22 cellular contexts compared by ENCODE assay signal in genomic region chr2:101383016-101383541, GRCh38. TPM values are rescaled to one million over a fixed set of nuclear protein-coding genes. Genes with fewer than 3 reads are reported as not detected.
DNase-seq lines count a peak whose midpoint lies in the region; ATAC-seq, FAIRE-seq and TF ChIP-seq lines count a peak whose summit lies in the region.
"Had no signal": no experiment of that assay in that cellular context is flagged by ENCODE, and none has a peak within 500 bp of the region (broad histone marks: within the 10 kb centered on the region; RNA-seq: fewer than 3 reads in every experiment).

No MANE protein-coding gene starts in this region.

- H3K27ac ChIP-seq in A549 (no peak overlapping the region), PC-3 (ENCODE audit: low read length) (no peak overlapping the region), H1 (ENCODE audit: low read depth, low read length) (no peak overlapping the region)
- H3K27ac ChIP-seq in naive thymus-derived CD4-positive, alpha-beta T cell (ENCODE audit: low read depth, low read length), result no peak overlapping the region
- H3K27ac ChIP-seq: BLaER1 had no signal

- no peak overlapping the region for H3K4me3 Mint-ChIP-seq in glutamatergic neuron (ENCODE audit: unreplicated experiment)
- no peak overlapping the region for H3K4me3 Mint-ChIP-seq in naive thymus-derived CD4-positive, alpha-beta T cell
- H3K4me3 Mint-ChIP-seq: B cell; CD14-positive monocyte; CD4-positive, alpha-beta T cell; CD8-positive, alpha-beta memory T cell; GM23338; HFFc6 had no signal

- H2BK120ac ChIP-seq in H1 (replicated peaks; ENCODE audit: low read depth, low read length), result no peak overlapping the region

- 0 out of 2 replicates have a peak overlapping the region, but pooled peaks have one; percentile 18 for H2BK15ac ChIP-seq in H1 (ENCODE audit: low read length)

- POLR2A ChIA-PET in A549 (lab: Yijun Ruan, JAX) (no interaction called here), PC-3 (lab: Charles Lee; ENCODE audit: unreplicated experiment) (no interaction called here), H1 (lab: Charles Lee; ENCODE audit: partially characterized antibody) (interaction anchor here (1.2 kb wide), 1 partner anchor 42 kb away, joined by 4 read pairs; no protein-coding TSS in a partner anchor)
- POLR2A ChIA-PET in naive thymus-derived CD4-positive, alpha-beta T cell (lab: Charles Lee), result no interaction called here

- TF ChIP-seq POLR2A in A549 (IDR thresholded peaks at IDR 0.05; ENCODE audit: low read length) (no peak), H1 (IDR thresholded peaks at IDR 0.05; ENCODE audit: control extremely low read depth in 1 of 2, low read depth in 2 of 2, low read length in 2 of 2) (no peak)

- no peaks in the 10 kb centered on the region for H3K79me1 ChIP-seq in H1 (ENCODE audit: low read depth, low read length)

- H2AFZ ChIP-seq in PC-3 (ENCODE audit: low read length) (no peak overlapping the region), H1 (ENCODE audit: low read length) (no peak overlapping the region)

- H3K18ac ChIP-seq in H1 (ENCODE audit: extremely low read depth, low read length), result no peak overlapping the region

- intact Hi-C loops in PC-3 (cut with micrococcal nuclease), result loop anchor here (10.0 kb wide), 1 partner anchor 108 kb away; no protein-coding TSS in a partner anchor
- intact Hi-C loops in naive thymus-derived CD4-positive, alpha-beta T cell (cut with micrococcal nuclease), result loop anchor here in 1 of 2 donors (10.0 kb wide), 1 partner anchor 108 kb away; no protein-coding TSS in a partner anchor

- H4K5ac ChIP-seq in H1 (ENCODE audit: insufficient read length, low read depth, low read length), result no peak overlapping the region

- H3K4me1 Mint-ChIP-seq in glutamatergic neuron (ENCODE audit: low read depth, unreplicated experiment), result no peaks in the 10 kb centered on the region
- peaks cover 5 to 11% (median 10%) of the 10 kb centered on the region in 7 donors for H3K4me1 Mint-ChIP-seq in naive thymus-derived CD4-positive, alpha-beta T cell

- peaks cover 4% of the 10 kb centered on the region for H3K9me3 Mint-ChIP-seq in glutamatergic neuron (ENCODE audit: unreplicated experiment)
- H3K9me3 Mint-ChIP-seq in naive thymus-derived CD4-positive, alpha-beta T cell, result no peaks in the 10 kb centered on the region
- H3K9me3 Mint-ChIP-seq: CD4-positive, alpha-beta T cell; CD8-positive, alpha-beta memory T cell; GM23338; HFFc6 had no signal

- DNase-seq in A549 (ENCODE audit: low read depth in 1 of 2, low spot score in 1 of 2), result no peak
- DNase-seq in PC-3, result no peak
- DNase-seq in H1 (ENCODE audit: low read depth in 1 of 2, low spot score in 2 of 2), result no peak
- DNase-seq in glutamatergic neuron, result no peak
- DNase-seq in LoVo (ENCODE audit: low spot score), result no peak
- no peak for DNase-seq in naive thymus-derived CD4-positive, alpha-beta T cell
- DNase-seq: CD4-positive, alpha-beta T cell; CD8-positive, alpha-beta memory T cell; DMS 273 treated with DMSO at 0.1 percent for 48 hours; DMS79; EL; GDM1; HFFc6 had no signal

- H2AK5ac ChIP-seq in H1 (ENCODE audit: low read depth, low read length), result no peak overlapping the region

- H3K4me1 ChIP-seq in A549, result peaks cover 3% of the 10 kb centered on the region; the same call in 1 of the 3 replicates
- peaks cover 16% of the 10 kb centered on the region for H3K4me1 ChIP-seq in PC-3 (ENCODE audit: insufficient read depth, low read length)
- H3K4me1 ChIP-seq in H1 (replicated peaks in 1 of 4; ENCODE audit: control insufficient read depth in 3 of 4, insufficient read depth in 4 of 4, low read length in 3 of 4), result peaks cover 0 to 6% (median 3%) of the 10 kb centered on the region in 4 experiments; a peak in 2 of 7 replicates
- peaks cover 3% of the 10 kb centered on the region in 2 donors for H3K4me1 ChIP-seq in naive thymus-derived CD4-positive, alpha-beta T cell (ENCODE audit: control insufficient read depth in 2 of 2, insufficient read depth in 2 of 2, low read length in 2 of 2)

- H3K56ac ChIP-seq in H1 (replicated peaks; ENCODE audit: insufficient read length, low read depth, low read length), result no peak overlapping the region

- no peaks in the 10 kb centered on the region for H3K27me3 ChIP-seq in PC-3 (ENCODE audit: low read length)
- peaks cover 13 to 28% (median 24%) of the 10 kb centered on the region in 4 experiments for H3K27me3 ChIP-seq in H1 (replicated peaks in 1 of 4; ENCODE audit: control insufficient read depth in 3 of 4, extremely low read depth in 1 of 4, insufficient read depth in 3 of 4, low read length in 3 of 4)
- peaks cover 0 to 5% of the 10 kb centered on the region in 2 donors for H3K27me3 ChIP-seq in naive thymus-derived CD4-positive, alpha-beta T cell (ENCODE audit: control insufficient read depth in 2 of 2, insufficient read depth in 2 of 2, low read length in 2 of 2)

- no peak overlapping the region for H3K4ac ChIP-seq in H1 (replicated peaks; ENCODE audit: insufficient read length, low read depth, low read length)

- H3F3A ChIP-seq in PC-3 (ENCODE audit: low read length, unreplicated experiment), result no peaks in the 10 kb centered on the region

- TF ChIP-seq CTCF in A549 (IDR thresholded peaks at IDR 0.05) (no peak), PC-3 (conservative IDR thresholded peaks at IDR 0.05; ENCODE audit: low read depth, low read length) (no peak), H1 (IDR thresholded peaks at IDR 0.05; ENCODE audit: control extremely low read depth in 1 of 3, insufficient read depth in 1 of 3, low read depth in 1 of 3, low read length in 3 of 3) (no peak), glutamatergic neuron (IDR thresholded peaks at IDR 0.05; ENCODE audit: partially characterized antibody, unreplicated experiment) (no peak)

- CTCF ChIA-PET in A549 (lab: Yijun Ruan, JAX), result interaction anchor here (1.3 to 1.4 kb wide), 2 partner anchors 9 to 41 kb away, joined by 4 to 5 read pairs; no protein-coding TSS in a partner anchor
- CTCF ChIA-PET in PC-3 (lab: Charles Lee), result no interaction called here
- CTCF ChIA-PET in H1 (lab: Charles Lee; ENCODE audit: partially characterized antibody), result interaction anchor here (1.0 to 2.0 kb wide), 3 partner anchors 33 to 55 kb away, joined by 3 to 7 read pairs (median 5); no protein-coding TSS in a partner anchor
- CTCF ChIA-PET in naive thymus-derived CD4-positive, alpha-beta T cell (lab: Charles Lee), result no interaction called here

- no peak overlapping the region for H2BK20ac ChIP-seq in H1 (ENCODE audit: low read length)

- BruUV-seq in PC-3 (replicated peaks; lab: Mats Ljungman, UMichigan), result TSS peak; percentile 5

- peaks cover 10% of the 10 kb centered on the region for H3K23me2 ChIP-seq in H1 (ENCODE audit: low read depth, low read length)

- H3K4me2 ChIP-seq in A549, result no peak overlapping the region
- no peak overlapping the region for H3K4me2 ChIP-seq in PC-3 (ENCODE audit: low read length)
- H3K4me2 ChIP-seq in H1 (ENCODE audit: insufficient read depth in 1 of 2, low read depth in 2 of 2, low read length in 2 of 2), result no peak overlapping the region
- H3K4me2 ChIP-seq: BLaER1, GM23338 had no signal

- no peak for TF ChIP-seq RAD21 in A549 (conservative IDR thresholded peaks at IDR 0.05 in 1 of 2, IDR thresholded peaks at IDR 0.05 in 1 of 2)
- TF ChIP-seq RAD21 in H1 (IDR thresholded peaks at IDR 0.05 in 1 of 2, conservative IDR thresholded peaks at IDR 0.05 in 1 of 2; ENCODE audit: low read depth in 2 of 2, low read length in 2 of 2), result no peak

- FAIRE-seq in A549 (lab: Jason Lieb, UNC) (no peak), H1 (lab: Jason Lieb, UNC) (no peak)
- FAIRE-seq: D721Med, GM12878, H54 had no signal

- H3K79me2 ChIP-seq in PC-3 (ENCODE audit: low read length), result peaks cover 47% of the 10 kb centered on the region
- H3K79me2 ChIP-seq in H1 (ENCODE audit: control insufficient read depth in 1 of 2, insufficient read depth in 2 of 2, low read length in 2 of 2), result no peaks in the 10 kb centered on the region

- ATAC-seq in A549 (no peak), PC-3 (no peak)
- ATAC-seq in naive thymus-derived CD4-positive, alpha-beta T cell, result no peak
- ATAC-seq: GM12878, GM23338 had no signal

- no peak overlapping the region for H2BK5ac ChIP-seq in H1 (ENCODE audit: low read depth, low read length)

- H3K36me3 ChIP-seq in PC-3 (ENCODE audit: low read depth, low read length), result peaks cover 15% of the 10 kb centered on the region
- H3K36me3 ChIP-seq in H1 (ENCODE audit: control insufficient read depth in 2 of 4, insufficient read depth in 4 of 4, low read length in 3 of 4), result no peaks in the 10 kb centered on the region
- no peaks in the 10 kb centered on the region for H3K36me3 ChIP-seq in naive thymus-derived CD4-positive, alpha-beta T cell (ENCODE audit: control insufficient read depth in 2 of 3, insufficient read depth in 3 of 3, low read length in 3 of 3)
- H3K36me3 ChIP-seq: BLaER1, HAP-1 had no signal

- no peak overlapping the region for H3K23ac ChIP-seq in H1 (ENCODE audit: insufficient read length)

- peak overlapping the region; percentile 26 for H3K27ac Mint-ChIP-seq in glutamatergic neuron (ENCODE audit: unreplicated experiment)
- H3K27ac Mint-ChIP-seq in naive thymus-derived CD4-positive, alpha-beta T cell, result no peak overlapping the region
- H3K27ac Mint-ChIP-seq: B cell; CD14-positive monocyte; CD4-positive, alpha-beta T cell; CD8-positive, alpha-beta memory T cell; GM23338; HFFc6 had no signal

- H4K20me1 ChIP-seq in PC-3 (ENCODE audit: low read length) (no peaks in the 10 kb centered on the region), H1 (replicated peaks in 1 of 2; ENCODE audit: control insufficient read depth in 1 of 2, insufficient read depth in 2 of 2, low read length in 2 of 2) (no peaks in the 10 kb centered on the region)

- peaks cover 6% of the 10 kb centered on the region for H3K27me3 Mint-ChIP-seq in glutamatergic neuron (ENCODE audit: unreplicated experiment)
- peaks cover 20 to 58% (median 41%) of the 10 kb centered on the region in 5 donors for H3K27me3 Mint-ChIP-seq in naive thymus-derived CD4-positive, alpha-beta T cell

- H3K4me3 ChIP-seq in A549 (no peak overlapping the region), PC-3 (ENCODE audit: low read length) (no peak overlapping the region), H1 (ENCODE audit: extremely low read depth in 1 of 4, insufficient read depth in 2 of 4, low read depth in 3 of 4, low read length in 4 of 4) (no peak overlapping the region)
- no peak overlapping the region for H3K4me3 ChIP-seq in naive thymus-derived CD4-positive, alpha-beta T cell (ENCODE audit: low read length)
- H3K4me3 ChIP-seq: BLaER1, GM12878, GM23338, HAP-1 had no signal

- H3K9me2 ChIP-seq in PC-3 (replicated peaks; ENCODE audit: low read length), result no peaks in the 10 kb centered on the region

- no peak overlapping the region for H4K8ac ChIP-seq in H1 (ENCODE audit: extremely low read depth, insufficient read depth, low read length)

- H3K36me3 Mint-ChIP-seq in glutamatergic neuron (ENCODE audit: unreplicated experiment), result no peaks in the 10 kb centered on the region
- H3K36me3 Mint-ChIP-seq in naive thymus-derived CD4-positive, alpha-beta T cell, result peaks cover 0 to 4% (median 0%) of the 10 kb centered on the region in 5 donors

- no peak overlapping the region for H4K91ac ChIP-seq in H1 (replicated peaks; ENCODE audit: insufficient read length, low read length)

- no peak overlapping the region for H3K9ac ChIP-seq in PC-3 (ENCODE audit: low read length)
- no peak overlapping the region for H3K9ac ChIP-seq in H1 (replicated peaks in 1 of 4; ENCODE audit: extremely low read depth in 1 of 4, low read depth in 3 of 4, low read length in 3 of 4)
- H3K9ac ChIP-seq: BLaER1 had no signal

- H3K14ac ChIP-seq in H1 (ENCODE audit: insufficient read length), result no peak overlapping the region

- no peaks in the 10 kb centered on the region for H3K9me3 ChIP-seq in A549
- no peaks in the 10 kb centered on the region for H3K9me3 ChIP-seq in PC-3 (ENCODE audit: low read length)
- no peaks in the 10 kb centered on the region for H3K9me3 ChIP-seq in H1 (ENCODE audit: insufficient read depth in 2 of 2, low read depth in 1 of 2, low read length in 1 of 2)
- H3K9me3 ChIP-seq in naive thymus-derived CD4-positive, alpha-beta T cell (ENCODE audit: control insufficient read depth in 2 of 3, low read length in 3 of 3), result no peaks in the 10 kb centered on the region
- H3K9me3 ChIP-seq: HAP-1 had no signal

- H2BK12ac ChIP-seq in H1 (ENCODE audit: low read depth, low read length), result no peak overlapping the region

- WGBS in A549 (ENCODE audit: missing lambda C conversion rate), result 78% methylated on average over 7 of the region's 7 CpGs
- WGBS in H1 (ENCODE audit: extremely low coverage in 1 of 2, insufficient coverage in 1 of 2, insufficient read length in 1 of 2, insufficient replicate concordance in 2 of 2, low coverage in 1 of 2, low lambda C conversion rate in 2 of 2, missing lambda C conversion rate in 1 of 2), 2 experiments, result 92% methylated on average over 7 of the region's 7 CpGs; no CpG with 5 or more reads in 1 of the 2 experiments

- TF ChIP-seq EP300 in A549 (IDR thresholded peaks at IDR 0.05) (no peak), H1 (IDR thresholded peaks at IDR 0.05; ENCODE audit: borderline replicate concordance in 1 of 2, low read depth in 2 of 2, low read length in 2 of 2) (no peak)

RNA-seq across cellular contexts. Expression of gene CREG2, which starts 4.2 kb away (rescaled TPM):
- polyA plus RNA-seq in A549 (2011; rRNA removed), result 1.5 and 2.4 TPM in 2 replicates
- 1.6 and 2.6 TPM in 2 replicates for polyA plus RNA-seq in A549 (2012; cell fraction: cytosol; rRNA removed)
- 1.4 and 1.8 TPM in 2 replicates for polyA plus RNA-seq in A549 (2012; cell fraction: nucleus; rRNA removed)
- 1.3 to 1.6 TPM (median 1.6 TPM) in 3 replicates for polyA plus RNA-seq in A549 (2017; fragmentation: RNase III; extraction: RNeasy Plus Mini Kit Qiagen cat#74134 plus additional on column Dnase treatment)
- polyA minus RNA-seq in A549 (2011; rRNA and poly(A)+ RNA removed), result 0.92 and 1.9 TPM in 2 replicates
- 40.0 and 67.9 TPM in 2 replicates for total RNA-seq in PC-3 (2014; rRNA removed)
- 2.0 and 2.2 TPM in 2 replicates for total RNA-seq in H1 (2021; fragmentation: NEBNext Ultra II Directional; extraction: Animal tissue kit (Norgen Biotek cat#: 25700))
- polyA plus RNA-seq in H1 (2011; rRNA removed), result 1.7 and 2.0 TPM in 2 replicates
- polyA plus RNA-seq in H1 (2011; cell fraction: cytosol; rRNA removed), result 1.3 TPM
- 2.6 TPM for polyA plus RNA-seq in H1 (2011; cell fraction: nucleus; rRNA removed)
- 0.88 to 1.3 TPM (median 0.95 TPM) in 4 replicates for polyA plus RNA-seq in H1 (2012, experiment 1 of 2)
- 0.68 TPM for polyA plus RNA-seq in H1 (2012, experiment 2 of 2)
- 0.75 TPM for polyA plus RNA-seq in H1 (2013, experiment 1 of 2)
- polyA plus RNA-seq in H1 (2013, experiment 2 of 2), result 1.1 TPM
- 1.6 and 1.8 TPM in 2 replicates for polyA minus RNA-seq in H1 (2011; rRNA and poly(A)+ RNA removed)
- polyA minus RNA-seq in H1 (2011; cell fraction: cytosol; rRNA and poly(A)+ RNA removed), result 3.8 TPM
- 3.6 TPM for polyA minus RNA-seq in H1 (2011; cell fraction: nucleus; rRNA and poly(A)+ RNA removed)
- total RNA-seq in glutamatergic neuron (ENCODE audit: unreplicated experiment), result 1.3 TPM
- total RNA-seq in naive thymus-derived CD4-positive, alpha-beta T cell, result under 1 TPM in 1 of 5 experiments, not detected in 4; 0.56 TPM
- polyA plus RNA-seq in naive thymus-derived CD4-positive, alpha-beta T cell, result not detected
- total RNA-seq: B cell; CD8-positive, alpha-beta memory T cell; GM12878; HFFc6 had no signal
- polyA plus RNA-seq: AG04450; CD14-positive monocyte; CD8-positive, alpha-beta memory T cell; GM12878 had no signal

Comparison
In these comparisons a context has a peak if more than half of its experiments do, and no peak if none do; other contexts are left out.
1. RNA of gene CREG2, which starts 4.2 kb away (total RNA-seq): 40.0 to 67.9 TPM in PC-3; 2.0 to 2.2 TPM in H1, 1.3 TPM in glutamatergic neuron (single experiment) and 0.56 TPM in naive thymus-derived CD4-positive, alpha-beta T cell; every median in the first group is over 10 times any median in the second.
2. CTCF ChIA-PET loops: an anchor here in A549 (1.3 to 1.4 kb wide) and H1 (1.0 to 2.0 kb wide); none called in PC-3 and naive thymus-derived CD4-positive, alpha-beta T cell.
3. Of the 18 proteins assayed by ChIP-seq in both H1 and A549: peak only in H1: none; only in A549: none; in both: KDM1A; in neither: 17.